ENCODE assay signal across 1 cellular context in genomic region chr1:43949663-43950062, GRCh38.
TF ChIP-seq lines count a peak whose summit lies in the region.

No MANE protein-coding gene starts in this region.

TF ChIP-seq in neural cell, 6 proteins besides CTCF, POLR2A, EP300 and RAD21:
- TF ChIP-seq REST (IDR thresholded peaks at IDR 0.05; ENCODE audit: borderline replicate concordance) (no peak), MXI1 (conservative IDR thresholded peaks at IDR 0.05; ENCODE audit: poor library complexity, severe bottlenecking) (no peak), POLR2AphosphoS5 (IDR thresholded peaks at IDR 0.05) (no peak), SMC3 (conservative IDR thresholded peaks at IDR 0.05; ENCODE audit: poor library complexity) (no peak), TAF1 (IDR thresholded peaks at IDR 0.05; ENCODE audit: low read depth) (no peak), EZH2 (IDR thresholded peaks at IDR 0.05; ENCODE audit: borderline replicate concordance, insufficient read depth, low read length, poor library complexity, severe bottlenecking) (no peak)
TF ChIP-seq in neural cell: peak in this region for 0.
